Comparison of ENCODE assay signal across 9 cellular contexts in the genomic region with DNA sequence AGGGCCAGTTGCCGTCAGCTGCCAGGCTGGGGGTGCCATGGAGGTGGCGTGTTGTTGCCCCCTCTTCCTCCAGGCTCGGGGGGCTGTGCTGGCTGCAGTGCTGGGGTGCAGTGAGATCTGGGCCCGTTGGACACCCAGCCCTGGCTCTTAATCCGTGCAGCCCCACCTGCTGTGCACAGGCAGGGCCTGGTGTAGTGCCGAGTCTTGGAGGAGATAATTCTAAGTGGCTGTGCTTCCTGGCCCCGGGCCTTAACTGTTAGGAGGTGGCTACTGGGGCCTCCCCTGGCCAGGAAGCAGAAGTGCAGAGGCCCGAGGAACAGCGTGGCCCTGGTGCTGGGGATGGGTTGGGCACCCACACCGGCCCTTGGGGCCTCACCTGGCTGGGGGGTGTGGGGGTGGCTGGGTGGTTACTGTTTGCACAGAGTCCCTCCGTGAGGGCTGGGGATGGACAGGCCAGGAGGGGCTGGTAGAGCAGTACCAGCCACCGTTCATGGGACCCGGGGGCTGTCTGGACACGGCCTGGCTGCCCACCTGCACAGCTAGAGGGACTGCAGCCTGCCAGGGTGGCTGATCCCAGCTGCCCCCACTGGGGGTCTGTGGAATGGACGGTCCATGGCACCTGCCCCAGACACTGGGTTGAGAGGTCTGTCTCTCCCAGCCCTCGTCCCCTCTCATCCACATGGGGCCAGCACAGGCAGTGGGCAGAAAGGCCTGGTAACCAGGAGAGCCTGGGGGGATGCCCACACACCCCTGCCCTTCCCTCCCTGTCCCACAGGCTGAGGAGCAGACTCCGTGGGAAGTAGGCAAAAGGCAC. TPM values are rescaled to one million over a fixed set of nuclear protein-coding genes. Genes with fewer than 3 reads are reported as not detected.
DNase-seq lines count a peak whose midpoint lies in the region; ATAC-seq and TF ChIP-seq lines count a peak whose summit lies in the region.
"Had no signal": no experiment of that assay in that cellular context is flagged by ENCODE, and none has a peak within 500 bp of the region (broad histone marks: within the 10 kb centered on the region; RNA-seq: fewer than 3 reads in every experiment).

No MANE protein-coding gene starts in this region.

- H3K4me1 Mint-ChIP-seq in effector memory CD8-positive, alpha-beta T cell (ENCODE audit: low read depth in 2 of 2) = peaks cover 0 to 11% of the 10 kb centered on the region in 2 donors

- peak overlapping the region; percentile 38 for H3K27ac ChIP-seq in cardiac muscle cell
- H3K27ac ChIP-seq in RWPE1 = peak overlapping the region; percentile 100
- H3K27ac ChIP-seq in upper lobe of right lung = no peak overlapping the region

- peak; percentile 12 for TF ChIP-seq CTCF in cardiac muscle cell (IDR thresholded peaks at IDR 0.05; ENCODE audit: low read depth, low read length)
- TF ChIP-seq CTCF in RWPE1 (conservative IDR thresholded peaks at IDR 0.05; ENCODE audit: low read depth) = 0 out of 2 replicates have a peak, but pooled peaks have one; percentile 21
- peak; percentile 14 for TF ChIP-seq CTCF in upper lobe of right lung (IDR thresholded peaks at IDR 0.05)

- peaks cover 18% of the 10 kb centered on the region for H3K4me1 ChIP-seq in cardiac muscle cell (ENCODE audit: low read depth)
- H3K4me1 ChIP-seq in upper lobe of right lung = peaks cover 29% of the 10 kb centered on the region

- H3K36me3 ChIP-seq in cardiac muscle cell (peaks cover 10% of the 10 kb centered on the region), upper lobe of right lung (peaks cover 56% of the 10 kb centered on the region)

- no peaks in the 10 kb centered on the region for H3K9me3 Mint-ChIP-seq in effector memory CD8-positive, alpha-beta T cell
- H3K9me3 Mint-ChIP-seq: activated naive CD8-positive, alpha-beta T cell treated with anti-CD3 and anti-CD28 coated beads, Interleukin-2, amount 10 ng/mL, durations not matched to agents 7 days and 5 days had no signal

- peaks cover 73% of the 10 kb centered on the region for H3K36me3 Mint-ChIP-seq in effector memory CD8-positive, alpha-beta T cell (ENCODE audit: insufficient read depth)
- H3K36me3 Mint-ChIP-seq: activated naive CD8-positive, alpha-beta T cell treated with anti-CD3 and anti-CD28 coated beads, Interleukin-2, amount 10 ng/mL, durations not matched to agents 7 days and 5 days had no signal

- H3K4me3 ChIP-seq in cardiac muscle cell (no peak overlapping the region), upper lobe of right lung (no peak overlapping the region)

- H3K9me3 ChIP-seq in cardiac muscle cell (ENCODE audit: low read depth) (no peaks in the 10 kb centered on the region), upper lobe of right lung (no peaks in the 10 kb centered on the region)

- peak; percentile 57 to 72 for DNase-seq in cardiac muscle cell (ENCODE audit: low read depth in 1 of 2, low spot score in 1 of 2)
- DNase-seq in Right ventricle myocardium superior = no peak
- peak; percentile 42 for DNase-seq in RWPE1 (ENCODE audit: low spot score)
- no peak for DNase-seq in upper lobe of right lung
- DNase-seq in effector memory CD8-positive, alpha-beta T cell = no peak
- DNase-seq in activated CD8-positive, alpha-beta memory T cell treated with anti-CD3 and anti-CD28 coated beads, Interleukin-2, amount 50 U/mL, for 4 hours = no peak
- no peak for DNase-seq in head of caudate nucleus
- DNase-seq: activated naive CD8-positive, alpha-beta T cell treated with anti-CD3 and anti-CD28 coated beads, Interleukin-2, amount 10 ng/mL, durations not matched to agents 7 days and 5 days had no signal

- H3K27ac Mint-ChIP-seq in effector memory CD8-positive, alpha-beta T cell = peak overlapping the region in 1 of 2 donors; percentile 23
- H3K27ac Mint-ChIP-seq: activated naive CD8-positive, alpha-beta T cell treated with anti-CD3 and anti-CD28 coated beads, Interleukin-2, amount 10 ng/mL, durations not matched to agents 7 days and 5 days had no signal

- no peaks in the 10 kb centered on the region for H3K27me3 Mint-ChIP-seq in effector memory CD8-positive, alpha-beta T cell
- H3K27me3 Mint-ChIP-seq: activated naive CD8-positive, alpha-beta T cell treated with anti-CD3 and anti-CD28 coated beads, Interleukin-2, amount 10 ng/mL, durations not matched to agents 7 days and 5 days had no signal

- POLR2A ChIA-PET in RWPE1 (lab: Yijun Ruan, JAX; ENCODE audit: low non-redundant PET) = no interaction called here

- H3K27me3 ChIP-seq in cardiac muscle cell (no peaks in the 10 kb centered on the region), upper lobe of right lung (no peaks in the 10 kb centered on the region)

- intact Hi-C loops in Right ventricle myocardium superior (cut with DNase I) (no loop called here), upper lobe of right lung (cut with DNase I) (no loop called here), head of caudate nucleus (cut with DNase I) (no loop called here)

- ATAC-seq in Right ventricle myocardium superior (ENCODE audit: poor library complexity) (no peak), esophagus mucosa (peak; percentile 2), upper lobe of right lung (no peak)
- ATAC-seq in effector memory CD8-positive, alpha-beta T cell (replicated peaks) = no peak

- H3K4me3 Mint-ChIP-seq in effector memory CD8-positive, alpha-beta T cell = peak overlapping the region in 1 of 2 donors; percentile 19
- H3K4me3 Mint-ChIP-seq: activated naive CD8-positive, alpha-beta T cell treated with anti-CD3 and anti-CD28 coated beads, Interleukin-2, amount 10 ng/mL, durations not matched to agents 7 days and 5 days had no signal

- CTCF ChIA-PET in RWPE1 (lab: Yijun Ruan, JAX) = interaction anchor here (0.5 kb wide), 1 partner anchor 87 kb away, joined by 4 read pairs; no protein-coding TSS in a partner anchor

RNA-seq across cellular contexts. Expression of a gene that starts 3.3 kb away (rescaled TPM):
- 759 and 903 TPM in 2 replicates for total RNA-seq in cardiac muscle cell
- 826 and 860 TPM in 2 replicates for polyA plus RNA-seq in cardiac muscle cell
- 345 TPM for total RNA-seq in Right ventricle myocardium superior
- total RNA-seq in esophagus mucosa = 138 TPM
- 387 TPM for total RNA-seq in upper lobe of right lung

RNA-seq across cellular contexts. Expression of a gene that starts 11.9 kb away (rescaled TPM):
- total RNA-seq in cardiac muscle cell (371 and 410 TPM in 2 replicates), Right ventricle myocardium superior (146 TPM), esophagus mucosa (139 TPM), upper lobe of right lung (155 TPM)
- polyA plus RNA-seq in cardiac muscle cell = 409 and 487 TPM in 2 replicates

RNA-seq across cellular contexts. Expression of a gene that starts 40.1 kb away (rescaled TPM):
- total RNA-seq in cardiac muscle cell (88.6 and 133 TPM in 2 replicates), Right ventricle myocardium superior (5.1 TPM), esophagus mucosa (5.1 TPM), upper lobe of right lung (98.2 TPM)
- 39.3 and 67.5 TPM in 2 replicates for polyA plus RNA-seq in cardiac muscle cell

Comparison
In these comparisons a context has a peak if more than half of its experiments do, and no peak if none do; other contexts are left out.
1. DNase-seq: peak in cardiac muscle cell (2 of 2) and RWPE1 (single experiment); none in Right ventricle myocardium superior (single experiment), upper lobe of right lung (single experiment), effector memory CD8-positive, alpha-beta T cell (0 of 3), activated CD8-positive, alpha-beta memory T cell treated with anti-CD3 and anti-CD28 coated beads, Interleukin-2, amount 50 U/mL, for 4 hours (single experiment) and head of caudate nucleus (0 of 42).
2. RNA of a gene that starts 40.1 kb away (total RNA-seq): 98.2 TPM in upper lobe of right lung (single experiment) and 88.6 to 133 TPM in cardiac muscle cell; 5.1 TPM in esophagus mucosa (single experiment) and 5.1 TPM in Right ventricle myocardium superior (single experiment); every median in the first group is over 10 times any median in the second.
3. Peak in every context shown above with its lines, with median percentiles within 50 percentile points of each other: CTCF ChIP-seq.